In the genomic region with DNA sequence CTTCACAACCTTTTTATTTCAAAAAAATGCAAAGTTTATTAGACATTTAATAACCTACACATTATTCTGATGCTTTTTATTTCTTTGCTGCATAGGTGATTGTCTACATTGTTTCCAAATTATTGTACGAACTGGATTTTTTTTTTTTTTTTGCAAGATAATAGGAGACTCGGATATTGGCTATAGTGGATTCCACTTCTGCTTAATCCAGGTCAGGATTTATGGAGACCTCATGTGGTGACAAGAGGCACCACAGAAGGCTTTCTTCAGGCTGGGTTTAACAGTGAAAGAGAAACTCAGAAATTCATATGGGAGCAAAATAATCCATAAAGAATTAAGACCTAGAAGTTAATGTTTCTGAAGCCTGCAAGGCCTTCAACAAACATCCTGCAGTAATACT, we compare ENCODE assay signal across 8 cellular contexts. TPM values are rescaled to one million over a fixed set of nuclear protein-coding genes. Genes with fewer than 3 reads are reported as not detected.
DNase-seq lines count a peak whose midpoint lies in the region; ATAC-seq, FAIRE-seq and TF ChIP-seq lines count a peak whose summit lies in the region.

No MANE protein-coding gene starts in this region.

- H3K27ac Mint-ChIP-seq in glutamatergic neuron (ENCODE audit: unreplicated experiment): no peak overlapping the region

- peaks cover 14% of the 10 kb centered on the region for H3K27me3 Mint-ChIP-seq in glutamatergic neuron (ENCODE audit: unreplicated experiment)

- H3K36me3 ChIP-seq in heart right ventricle (no peaks in the 10 kb centered on the region), SK-N-SH (replicated peaks in 1 of 2; ENCODE audit: control insufficient read depth in 1 of 2, insufficient read depth in 2 of 2, low read length in 1 of 2) (no peaks in the 10 kb centered on the region)

- no peak for FAIRE-seq in urothelium cell line (lab: Jason Lieb, UNC)

- H3K9me3 ChIP-seq in heart right ventricle (no peaks in the 10 kb centered on the region), SK-N-SH (no peaks in the 10 kb centered on the region)

- no peak for ATAC-seq in heart right ventricle
- no peak for ATAC-seq in Right ventricle myocardium superior (ENCODE audit: poor library complexity)
- no peak for ATAC-seq in HG02870 (IDR thresholded peaks at IDR 0.05; ENCODE audit: unreplicated experiment)

- no peaks in the 10 kb centered on the region for H3K9me2 ChIP-seq in SK-N-SH

- intact Hi-C loops in heart right ventricle (cut with DNase I): loop anchor here in 7 of 10 donors (5.0 to 10.0 kb wide), 4 partner anchors 1022 to 1565 kb away; no protein-coding TSS in a partner anchor
- intact Hi-C loops in Right ventricle myocardium superior (cut with DNase I): no loop called here

- CTCF ChIA-PET in SK-N-SH (lab: Yijun Ruan, JAX): interaction anchor here (1.2 to 3.6 kb wide), 17 partner anchors 12 to 1025 kb away, joined by 3 to 24 read pairs (median 4); no protein-coding TSS in a partner anchor

- peaks cover 23% of the 10 kb centered on the region for H4K20me1 ChIP-seq in SK-N-SH (ENCODE audit: insufficient read depth)

- DNase-seq in heart right ventricle (no peak), Right ventricle myocardium superior (no peak), SK-N-SH (peak; percentile 51), glutamatergic neuron (no peak), urothelium cell line (ENCODE audit: low spot score) (peak; percentile 10), hippocampal formation (lab: John Stamatoyannopoulos, UW) (no peak), NCI-H2029 treated with DMSO at 0.1 percent for 48 hours (lab: John Stamatoyannopoulos, UW) (no peak)

- H3K9me3 Mint-ChIP-seq in glutamatergic neuron (ENCODE audit: unreplicated experiment): peaks cover 3% of the 10 kb centered on the region

- peaks cover 3% of the 10 kb centered on the region for H3K4me1 Mint-ChIP-seq in glutamatergic neuron (ENCODE audit: low read depth, unreplicated experiment)

- H3K9ac ChIP-seq in SK-N-SH: no peak overlapping the region

- TF ChIP-seq CTCF in heart right ventricle (IDR thresholded peaks at IDR 0.05) (peak in 5 of 9 donors; percentile 30 to 49 (median 37)), SK-N-SH (IDR thresholded peaks at IDR 0.05) (peak; percentile 78), glutamatergic neuron (IDR thresholded peaks at IDR 0.05; ENCODE audit: partially characterized antibody, unreplicated experiment) (peak; percentile 40)

- peak; percentile 75 for TF ChIP-seq RAD21 in SK-N-SH (IDR thresholded peaks at IDR 0.05; ENCODE audit: low read length)

- no peak overlapping the region for H3K4me3 ChIP-seq in heart right ventricle
- H3K4me3 ChIP-seq in SK-N-SH (ENCODE audit: low read depth in 2 of 2, low read length in 1 of 2): no peak overlapping the region

- TF ChIP-seq EP300 in SK-N-SH (IDR thresholded peaks at IDR 0.05; ENCODE audit: borderline replicate concordance in 1 of 2, low read depth in 1 of 2, low read length in 1 of 2): no peak

- peaks cover 14% of the 10 kb centered on the region for H3F3A ChIP-seq in SK-N-SH (replicated peaks; ENCODE audit: insufficient read depth)

- peaks cover 0 to 41% (median 24%) of the 10 kb centered on the region in 7 donors for H3K27me3 ChIP-seq in heart right ventricle
- H3K27me3 ChIP-seq in SK-N-SH (ENCODE audit: insufficient read depth): no peaks in the 10 kb centered on the region

- H3K4me2 ChIP-seq in SK-N-SH: peak overlapping the region; percentile 63

- no peak overlapping the region for H3K27ac ChIP-seq in heart right ventricle
- peak overlapping the region in 1 of 2 experiments; percentile 78; a peak in 2 of 4 replicates for H3K27ac ChIP-seq in SK-N-SH (ENCODE audit: low read depth in 2 of 2, low read length in 1 of 2)

- H3K4me1 ChIP-seq in heart right ventricle (peaks cover 3 to 36% (median 20%) of the 10 kb centered on the region in 9 donors), SK-N-SH (ENCODE audit: control insufficient read depth in 1 of 2, insufficient read depth in 2 of 2, low read depth in 1 of 2, low read length in 1 of 2) (peaks cover 8 to 23% of the 10 kb centered on the region in 2 experiments; a peak in 3 of 4 replicates)

- H2AFZ ChIP-seq in SK-N-SH (ENCODE audit: low read depth): 0 out of 2 replicates have a peak overlapping the region, but pooled peaks have one; percentile 80

- no peak overlapping the region for H3K4me3 Mint-ChIP-seq in glutamatergic neuron (ENCODE audit: unreplicated experiment)

- POLR2A ChIA-PET in SK-N-SH (lab: Yijun Ruan, JAX): no interaction called here

- H3K36me3 Mint-ChIP-seq in glutamatergic neuron (ENCODE audit: unreplicated experiment): no peaks in the 10 kb centered on the region

- 13 to 19% methylated on average over 2 of the region's 2 CpGs for WGBS in heart right ventricle, 2 donors
- 33% methylated on average over 2 of the region's 2 CpGs for WGBS in SK-N-SH (ENCODE audit: low lambda C conversion rate)

- H3K79me2 ChIP-seq in SK-N-SH (ENCODE audit: insufficient read depth): peaks cover 25% of the 10 kb centered on the region

TF ChIP-seq in SK-N-SH, 30 proteins besides CTCF, POLR2A, EP300 and RAD21:
- TF ChIP-seq SMC3 (IDR thresholded peaks at IDR 0.05; ENCODE audit: low read depth, low read length) (peak; percentile 55), SIN3A (IDR thresholded peaks at IDR 0.05; ENCODE audit: borderline replicate concordance, low read depth, low read length) (no peak), TAF1 (IDR thresholded peaks at IDR 0.05; ENCODE audit: borderline replicate concordance, low read depth, low read length) (0 out of 2 replicates have a peak, but pooled peaks have one; percentile 23)

RNA-seq across cellular contexts. Expression of a gene that starts 2.4 kb away (rescaled TPM):
- total RNA-seq in heart right ventricle (10 to 100 TPM in 1 of 10 donors, 1 to 10 TPM in 9; 4.2 to 11.9 (median 5.9) TPM), Right ventricle myocardium superior (10.2 TPM), glutamatergic neuron (ENCODE audit: unreplicated experiment) (21.6 TPM)
- polyA plus RNA-seq in heart right ventricle (1 to 10 TPM; 1.1 to 2.9 TPM), SK-N-SH (2012; rRNA removed) (53.6 and 68.7 TPM in 2 replicates)
- polyA plus RNA-seq in SK-N-SH (2012; cell fraction: cytosol; rRNA removed): 69.5 and 76.0 TPM in 2 replicates
- polyA plus RNA-seq in SK-N-SH (2012; cell fraction: nucleus; rRNA removed): 69.7 and 99.6 TPM in 2 replicates

Comparison
In these comparisons a context has a peak if more than half of its experiments do, and no peak if none do; other contexts are left out.
1. DNase-seq: peak in SK-N-SH (single experiment) and urothelium cell line (single experiment); none in heart right ventricle (0 of 2), Right ventricle myocardium superior (single experiment), glutamatergic neuron (single experiment), hippocampal formation (0 of 2) and NCI-H2029 treated with DMSO at 0.1 percent for 48 hours (single experiment).
2. Peak in every context shown above with its lines, with median percentiles within 50 percentile points of each other: CTCF ChIP-seq.